In genomic region chr18:45557779-45558178, GRCh38 we compare ENCODE assay signal across 31 cellular contexts. TPM values are rescaled to one million over a fixed set of nuclear protein-coding genes. Genes with fewer than 3 reads are reported as not detected.
"Had no signal": no experiment of that assay in that cellular context is flagged by ENCODE, and none has a peak within 500 bp of the region (broad histone marks: within the 10 kb centered on the region; RNA-seq: fewer than 3 reads in every experiment).

No MANE protein-coding gene starts in this region.

- H3K27ac ChIP-seq: colonic mucosa, esophagus muscularis mucosa, heart right ventricle, psoas muscle, sigmoid colon, stomach, tibial artery had no signal

- H3K4me1 ChIP-seq: colonic mucosa, psoas muscle had no signal

- ATAC-seq: left colon; mucosa of descending colon; psoas muscle; right cardiac atrium; stimulated activated effector memory CD8-positive, alpha-beta T cell treated with anti-CD3 and anti-CD28 coated beads, Interleukin-12 subunit alpha, Interleukin-12 subunit beta, amount 100 ng/mL, for 72 hours had no signal

- DNase-seq: colonic mucosa; effector CD8-positive, alpha-beta T cell; foreskin melanocyte; glutamatergic neuron; heart right ventricle; hippocampal formation; kidney glomerular epithelial cell; left colon; mesenchymal stem cell; mucosa of descending colon; naive B cell; nephron progenitor cell; nucleus accumbens; posterior cingulate gyrus; psoas muscle; right cardiac atrium; sigmoid colon; stimulated activated CD4-positive, alpha-beta T cell treated with anti-CD3 and anti-CD28 coated beads, Interleukin-2, amount 100 ng/mL, for 24 hours; stimulated activated CD4-positive, alpha-beta T cell treated with anti-CD3 and anti-CD28 coated beads, Interleukin-4, amount 100 ng/mL, for 24 hours; stimulated activated naive CD4-positive, alpha-beta T cell treated with Interleukin-2 at 50 U/mL for 16 hours; stomach; tibial artery had no signal

- H3K36me3 ChIP-seq: colonic mucosa, esophagus muscularis mucosa, heart right ventricle, sigmoid colon, stomach, tibial artery had no signal

- H3K4me3 ChIP-seq: colonic mucosa, esophagus muscularis mucosa, heart right ventricle, mucosa of descending colon, psoas muscle, sigmoid colon, stomach, tibial artery had no signal

- H3K27me3 ChIP-seq: colonic mucosa, esophagus muscularis mucosa, heart right ventricle, sigmoid colon, stomach, tibial artery had no signal

- H3K9me3 ChIP-seq: colonic mucosa, esophagus muscularis mucosa, heart right ventricle, mucosa of descending colon, psoas muscle, sigmoid colon, stomach, tibial artery had no signal

RNA-seq across cellular contexts. Expression of gene SLC14A2, which starts 57.5 kb away (rescaled TPM):
- total RNA-seq: chondrocyte, colonic mucosa, endothelial cell of umbilical vein, liver, lung microvascular endothelial cell, osteocyte, skeletal muscle tissue, temporal lobe had no signal
